In genomic region chr11:106001304-106002012, GRCh38 we compare ENCODE assay signal across 24 cellular contexts. TPM values are rescaled to one million over a fixed set of nuclear protein-coding genes. Genes with fewer than 3 reads are reported as not detected.
DNase-seq lines count a peak whose midpoint lies in the region; ATAC-seq and TF ChIP-seq lines count a peak whose summit lies in the region.
"Had no signal": no experiment of that assay in that cellular context is flagged by ENCODE, and none has a peak within 500 bp of the region (broad histone marks: within the 10 kb centered on the region; RNA-seq: fewer than 3 reads in every experiment).

No MANE protein-coding gene starts in this region.

- peaks cover 24% of the 10 kb centered on the region for H3K9me3 Mint-ChIP-seq in activated CD4-positive, alpha-beta memory T cell treated with anti-CD3 and anti-CD28 coated beads for 36 hours

- no peak for TF ChIP-seq CTCF in fibroblast of mammary gland (conservative IDR thresholded peaks at IDR 0.05; ENCODE audit: control insufficient read depth, insufficient read depth, low read depth, low read length)

- H3K27ac Mint-ChIP-seq in activated CD4-positive, alpha-beta memory T cell treated with anti-CD3 and anti-CD28 coated beads for 36 hours = no peak overlapping the region
- H3K27ac Mint-ChIP-seq: brain, endodermal cell had no signal

- no peaks in the 10 kb centered on the region for H3K27me3 Mint-ChIP-seq in activated CD4-positive, alpha-beta memory T cell treated with anti-CD3 and anti-CD28 coated beads for 36 hours
- H3K27me3 Mint-ChIP-seq: brain had no signal

- H3K4me3 ChIP-seq in fibroblast of mammary gland (ENCODE audit: control insufficient read depth, low read depth, low read length) = no peak overlapping the region
- H3K4me3 ChIP-seq: K562, thyroid gland had no signal

- DNase-seq in fibroblast of mammary gland (ENCODE audit: low read depth) (peak; percentile 30), amygdala (lab: John Stamatoyannopoulos, UW) (no peak)
- DNase-seq in activated CD4-positive, alpha-beta memory T cell treated with anti-CD3 and anti-CD28 coated beads for 36 hours = no peak
- no peak for DNase-seq in activated naive CD4-positive, alpha-beta T cell treated with anti-CD3 and anti-CD28 coated beads, Interleukin-2, amount 50 U/mL, for 16 hours
- DNase-seq: activated CD4-positive, alpha-beta T cell treated with anti-CD3 and anti-CD28 coated beads, Interleukin-2, amount 50 U/mL, for 4 hours; activated effector memory CD4-positive, alpha-beta T cell treated with Interleukin-2 at 50 U/mL for 16 hours; cortex of kidney; endodermal cell; glutamatergic neuron; mammary epithelial cell; MV-4-11; NCI-H1694; NCI-H2171 treated with DMSO at 0.1 percent for 48 hours; nucleus accumbens; stimulated activated CD4-positive, alpha-beta T cell treated with anti-CD3 and anti-CD28 coated beads, Interleukin-4, amount 100 ng/mL, for 24 hours; stimulated activated naive CD4-positive, alpha-beta T cell treated with Interleukin-2 at 50 U/mL for 16 hours; thyroid gland had no signal

- no peak overlapping the region for H3K4me3 Mint-ChIP-seq in activated CD4-positive, alpha-beta memory T cell treated with anti-CD3 and anti-CD28 coated beads for 36 hours
- H3K4me3 Mint-ChIP-seq: brain, endodermal cell had no signal

- intact Hi-C loops in activated CD4-positive, alpha-beta memory T cell treated with anti-CD3 and anti-CD28 coated beads for 36 hours (cut with micrococcal nuclease) = no loop called here

- peaks cover 69% of the 10 kb centered on the region for H3K36me3 Mint-ChIP-seq in activated CD4-positive, alpha-beta memory T cell treated with anti-CD3 and anti-CD28 coated beads for 36 hours

- POLR2A ChIA-PET in activated CD4-positive, alpha-beta memory T cell treated with anti-CD3 and anti-CD28 coated beads for 36 hours (lab: Charles Lee) = no interaction called here

- ATAC-seq in GM18868 (IDR thresholded peaks at IDR 0.05; ENCODE audit: unreplicated experiment) (peak; percentile 61), GM21619 (IDR thresholded peaks at IDR 0.05; ENCODE audit: unreplicated experiment) (peak; percentile 51), HG03159 (IDR thresholded peaks at IDR 0.05; ENCODE audit: unreplicated experiment) (peak; percentile 46), HG03521 (IDR thresholded peaks at IDR 0.05; ENCODE audit: unreplicated experiment) (no peak)
- ATAC-seq: K562, SK-N-SH treated with all-trans-retinoic acid at 6 μM for 48 hours had no signal

- CTCF ChIA-PET in activated CD4-positive, alpha-beta memory T cell treated with anti-CD3 and anti-CD28 coated beads for 36 hours (lab: Charles Lee) = no interaction called here

- H3K4me1 Mint-ChIP-seq in activated CD4-positive, alpha-beta memory T cell treated with anti-CD3 and anti-CD28 coated beads for 36 hours (ENCODE audit: low read depth) = peaks cover 11% of the 10 kb centered on the region
- H3K4me1 Mint-ChIP-seq: brain, endodermal cell had no signal

RNA-seq across cellular contexts. Expression of gene MSANTD4, which starts 20.6 kb away (rescaled TPM):
- total RNA-seq in activated CD4-positive, alpha-beta memory T cell treated with anti-CD3 and anti-CD28 coated beads for 36 hours = 10 to 100 TPM; 11.4 to 13.1 TPM
